In genomic region chr6:3314176-3314575, GRCh38 we compare ENCODE assay signal across 29 cellular contexts.
"Had no signal": no experiment of that assay in that cellular context is flagged by ENCODE, and none has a peak within 500 bp of the region (broad histone marks: within the 10 kb centered on the region; RNA-seq: fewer than 3 reads in every experiment).

No MANE protein-coding gene starts in this region.

- H3K4me3 ChIP-seq: heart right ventricle, hepatocyte, left ventricle myocardium inferior, lung, mucosa of descending colon, right atrium auricular region, right lobe of liver, testis, thyroid gland, transverse colon, upper lobe of right lung had no signal

- H3K36me3 Mint-ChIP-seq: natural killer cell treated with Interleukin-12 subunit alpha and Interleukin-12 subunit beta and Interleukin-15 and Interleukin-18, amount 100 ng/mL, for 72 hours; stimulated activated memory B cell treated with anti-CD40 and anti-IgM and Interleukin-4, amounts not matched to agents 10 μg/mL and 1 μg/mL and 100 μg/mL, for 72 hours had no signal

- H3K27ac Mint-ChIP-seq: naive thymus-derived CD4-positive, alpha-beta T cell; natural killer cell treated with Interleukin-12 subunit alpha and Interleukin-12 subunit beta and Interleukin-15 and Interleukin-18, amount 100 ng/mL, for 72 hours; progenitor cell of endocrine pancreas; stimulated activated memory B cell treated with anti-CD40 and anti-IgM and Interleukin-4, amounts not matched to agents 10 μg/mL and 1 μg/mL and 100 μg/mL, for 72 hours; stimulated activated naive CD8-positive, alpha-beta T cell treated with anti-CD3 and anti-CD28 coated beads, Interleukin-15, amount 100 ng/mL, for 72 hours had no signal

- DNase-seq: heart right ventricle; islet precursor cell; left ventricle myocardium inferior; mesendoderm; midbrain; mucosa of descending colon; naive thymus-derived CD4-positive, alpha-beta T cell; nucleus accumbens; right lobe of liver; small intestine; stimulated activated CD4-positive, alpha-beta T cell treated with anti-CD3 and anti-CD28 coated beads, Interleukin-1b, Interleukin-23, amount 100 ng/mL, for 48 hours; stimulated activated CD4-positive, alpha-beta T cell treated with anti-CD3 and anti-CD28 coated beads, Interleukin-2, amount 100 ng/mL, for 48 hours; stimulated activated CD4-positive, alpha-beta T cell treated with anti-CD3 and anti-CD28 coated beads, Interleukin-4, amount 100 ng/mL, for 4 hours; stimulated activated CD8-positive, alpha-beta memory T cell treated with anti-CD3 and anti-CD28 coated beads, Interleukin-4, amount 100 ng/mL, for 48 hours; stimulated activated naive CD4-positive, alpha-beta T cell treated with Interleukin-2 at 50 U/mL for 16 hours; stimulated activated naive CD8-positive, alpha-beta T cell treated with anti-CD3 and anti-CD28 coated beads, Interleukin-15, amount 100 ng/mL, for 72 hours; substantia nigra; testis; transverse colon; upper lobe of right lung had no signal

- H3K27ac ChIP-seq: heart right ventricle, hepatocyte, left ventricle myocardium inferior, parathyroid adenoma, right atrium auricular region, right lobe of liver, testis, thyroid gland, transverse colon, upper lobe of right lung had no signal

- H3K4me2 ChIP-seq: hepatocyte had no signal

- H3K4me1 ChIP-seq: left ventricle myocardium inferior, parathyroid adenoma, right atrium auricular region, right lobe of liver, testis, transverse colon had no signal

- H2AFZ ChIP-seq: hepatocyte, parathyroid adenoma had no signal

- H3K79me2 ChIP-seq: hepatocyte, parathyroid adenoma had no signal

- H3K9me3 Mint-ChIP-seq: naive thymus-derived CD4-positive, alpha-beta T cell; natural killer cell treated with Interleukin-12 subunit alpha and Interleukin-12 subunit beta and Interleukin-15 and Interleukin-18, amount 100 ng/mL, for 72 hours; neural crest cell; stimulated activated memory B cell treated with anti-CD40 and anti-IgM and Interleukin-4, amounts not matched to agents 10 μg/mL and 1 μg/mL and 100 μg/mL, for 72 hours; stimulated activated naive CD8-positive, alpha-beta T cell treated with anti-CD3 and anti-CD28 coated beads, Interleukin-15, amount 100 ng/mL, for 72 hours had no signal

- H3K4me3 Mint-ChIP-seq: naive thymus-derived CD4-positive, alpha-beta T cell; natural killer cell treated with Interleukin-12 subunit alpha and Interleukin-12 subunit beta and Interleukin-15 and Interleukin-18, amount 100 ng/mL, for 72 hours; neural crest cell; stimulated activated memory B cell treated with anti-CD40 and anti-IgM and Interleukin-4, amounts not matched to agents 10 μg/mL and 1 μg/mL and 100 μg/mL, for 72 hours; stimulated activated naive CD8-positive, alpha-beta T cell treated with anti-CD3 and anti-CD28 coated beads, Interleukin-15, amount 100 ng/mL, for 72 hours had no signal

- H3K27me3 ChIP-seq: heart right ventricle, hepatocyte, right atrium auricular region, right lobe of liver, testis, thyroid gland, transverse colon, upper lobe of right lung had no signal

- H3K36me3 ChIP-seq: heart right ventricle, left ventricle myocardium inferior, right atrium auricular region, thyroid gland, upper lobe of right lung had no signal

- H3K9ac ChIP-seq: parathyroid adenoma had no signal

- ATAC-seq: heart right ventricle; mucosa of descending colon; naive thymus-derived CD4-positive, alpha-beta T cell; natural killer cell treated with Interleukin-12 subunit alpha and Interleukin-12 subunit beta and Interleukin-15 and Interleukin-18, amount 100 ng/mL, for 72 hours; right lobe of liver; stimulated activated memory B cell treated with anti-CD40 and anti-IgM and Interleukin-4, amounts not matched to agents 10 μg/mL and 1 μg/mL and 100 μg/mL, for 72 hours; stimulated activated naive CD8-positive, alpha-beta T cell treated with anti-CD3 and anti-CD28 coated beads, Interleukin-15, amount 100 ng/mL, for 72 hours; upper lobe of right lung had no signal

- H3K9me3 ChIP-seq: heart right ventricle, left ventricle myocardium inferior, mucosa of descending colon, right atrium auricular region, right lobe of liver, testis, thyroid gland, transverse colon, upper lobe of right lung had no signal
